Comparison of ENCODE assay signal across 8 cellular contexts in genomic region chr13:19959831-19960672, GRCh38. TPM values are rescaled to one million over a fixed set of nuclear protein-coding genes. Genes with fewer than 3 reads are reported as not detected.
DNase-seq lines count a peak whose midpoint lies in the region; ATAC-seq and TF ChIP-seq lines count a peak whose summit lies in the region.

No MANE protein-coding gene starts in this region.

- H3K27me3 ChIP-seq in liver (ENCODE audit: control insufficient read depth in 4 of 4, insufficient read depth in 4 of 4, low read length in 3 of 4): no peaks in the 10 kb centered on the region

- no peaks in the 10 kb centered on the region for H3K9me3 ChIP-seq in liver (ENCODE audit: control insufficient read depth in 4 of 4, low read length in 3 of 4)

- peak; percentile 81 for TF ChIP-seq RAD21 in liver (IDR thresholded peaks at IDR 0.05)

- DNase-seq in NCI-H526 treated with DMSO at 0.1 percent for 48 hours (lab: John Stamatoyannopoulos, UW) (peak; percentile 96), dermis blood vessel endothelial cell (peak; percentile 94)
- peak; percentile 83 for DNase-seq in activated CD4-positive, alpha-beta T cell treated with anti-CD3 and anti-CD28 coated beads, Interleukin-2, amount 50 U/mL, for 1 hour
- peak; percentile 91 for DNase-seq in stimulated activated CD4-positive, alpha-beta T cell treated with anti-CD3 and anti-CD28 coated beads, Interleukin-4, amount 100 ng/mL, for 24 hours

- TF ChIP-seq CTCF in C4-2B (conservative IDR thresholded peaks at IDR 0.05) (peak; percentile 98), liver (IDR thresholded peaks at IDR 0.05; ENCODE audit: low read depth, low read length, missing input control) (peak; percentile 90)

- peak overlapping the region; percentile 92 for H3K27ac ChIP-seq in C4-2B
- peak overlapping the region; percentile 95 to 98 for H3K27ac ChIP-seq in liver (ENCODE audit: low read depth in 1 of 2, low read length in 2 of 2)

- H3K9ac ChIP-seq in liver (ENCODE audit: low read depth in 1 of 2, low read length in 2 of 2): peak overlapping the region; percentile 84 to 87

- peaks cover 4 to 34% (median 25%) of the 10 kb centered on the region in 4 donors for H3K4me1 ChIP-seq in liver (ENCODE audit: control insufficient read depth in 4 of 4, insufficient read depth in 4 of 4, low read length in 3 of 4)

- peak overlapping the region; percentile 94 to 97 (median 94) for H3K4me3 ChIP-seq in liver (ENCODE audit: low read depth in 1 of 3, low read length in 3 of 3)

- H3K36me3 ChIP-seq in liver (ENCODE audit: control insufficient read depth in 4 of 4, insufficient read depth in 3 of 4, low read depth in 1 of 4, low read length in 3 of 4): peaks cover 0 to 6% (median 3%) of the 10 kb centered on the region in 4 donors

- WGBS in liver: 5% methylated on average over 14 of the region's 14 CpGs

- ATAC-seq in GM19328 (IDR thresholded peaks at IDR 0.05; ENCODE audit: unreplicated experiment) (peak; percentile 29), HG03521 (IDR thresholded peaks at IDR 0.05; ENCODE audit: unreplicated experiment) (peak; percentile 27)

TF ChIP-seq in liver, 16 proteins besides CTCF, POLR2A, EP300 and RAD21:
- TF ChIP-seq HNF4A (conservative IDR thresholded peaks at IDR 0.05): peak; percentile 23 to 48
- TF ChIP-seq GABPA (IDR thresholded peaks at IDR 0.05 in 1 of 2, conservative IDR thresholded peaks at IDR 0.05 in 1 of 2): no peak
- TF ChIP-seq FOXA2 (IDR thresholded peaks at IDR 0.05): no peak
- peak; percentile 41 for TF ChIP-seq ATF3 (IDR thresholded peaks at IDR 0.05)
- peak; percentile 17 to 40 for TF ChIP-seq RXRA (IDR thresholded peaks at IDR 0.05)
- no peak for TF ChIP-seq REST (IDR thresholded peaks at IDR 0.05)
- TF ChIP-seq JUND (IDR thresholded peaks at IDR 0.05): no peak
- TF ChIP-seq NR2F2 (IDR thresholded peaks at IDR 0.05): peak; percentile 22
- TF ChIP-seq EGR1 (IDR thresholded peaks at IDR 0.05; ENCODE audit: low read depth in 2 of 2): no peak
- no peak for TF ChIP-seq TAF1 (conservative IDR thresholded peaks at IDR 0.05)
- peak; percentile 47 for TF ChIP-seq YY1 (IDR thresholded peaks at IDR 0.05)
- TF ChIP-seq ZBTB33 (IDR thresholded peaks at IDR 0.05): no peak
- TF ChIP-seq MAX (IDR thresholded peaks at IDR 0.05): peak; percentile 27
- peak; percentile 30 for TF ChIP-seq FOXA1 (IDR thresholded peaks at IDR 0.05)
- peak; percentile 52 for TF ChIP-seq SP1 (IDR thresholded peaks at IDR 0.05)
TF ChIP-seq in liver: peak in this region for 8.

RNA-seq across cellular contexts. Expression of gene ZMYM2, which starts 1.5 kb away (rescaled TPM):
- total RNA-seq in dermis blood vessel endothelial cell (68.8 and 81.3 TPM in 2 replicates), liver (10 to 100 TPM; 24.1 to 40.8 TPM)
- polyA plus RNA-seq in liver: 10 to 100 TPM in 1 of 2 donors, 1 to 10 TPM in 1; 8.7 to 12.8 TPM

Comparison
In these comparisons a context has a peak if more than half of its experiments do, and no peak if none do; other contexts are left out.
1. Peak in every context shown above with its lines: DNase-seq, ATAC-seq, H3K4me3 ChIP-seq and H3K27ac ChIP-seq.